Comparison of ENCODE assay signal across 1 cellular context in genomic region chr3:37241880-37242279, GRCh38.
TF ChIP-seq lines count a peak whose summit lies in the region.

No MANE protein-coding gene starts in this region.

TF ChIP-seq in GM12878, 131 proteins besides CTCF, POLR2A, EP300 and RAD21 (continued from another document):
- TF ChIP-seq, protein P1, sequence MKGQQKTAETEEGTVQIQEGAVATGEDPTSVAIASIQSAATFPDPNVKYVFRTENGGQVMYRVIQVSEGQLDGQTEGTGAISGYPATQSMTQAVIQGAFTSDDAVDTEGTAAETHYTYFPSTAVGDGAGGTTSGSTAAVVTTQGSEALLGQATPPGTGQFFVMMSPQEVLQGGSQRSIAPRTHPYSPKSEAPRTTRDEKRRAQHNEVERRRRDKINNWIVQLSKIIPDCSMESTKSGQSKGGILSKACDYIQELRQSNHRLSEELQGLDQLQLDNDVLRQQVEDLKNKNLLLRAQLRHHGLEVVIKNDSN (IDR thresholded peaks at IDR 0.05; ENCODE audit: borderline replicate concordance, extremely low read length, insufficient read depth, low read depth, low read length): no peak
- TF ChIP-seq MYB (IDR thresholded peaks at IDR 0.05; ENCODE audit: borderline replicate concordance, low read depth, low read length) (no peak), KLF5 (IDR thresholded peaks at IDR 0.05; ENCODE audit: partially characterized antibody) (no peak), CHD2 (IDR thresholded peaks at IDR 0.05; ENCODE audit: borderline replicate concordance, low read depth, low read length) (no peak), MEF2A (IDR thresholded peaks at IDR 0.05; ENCODE audit: insufficient read depth, low read depth, low read length) (no peak)
